Comparison of ENCODE assay signal across 26 cellular contexts in the genomic region with DNA sequence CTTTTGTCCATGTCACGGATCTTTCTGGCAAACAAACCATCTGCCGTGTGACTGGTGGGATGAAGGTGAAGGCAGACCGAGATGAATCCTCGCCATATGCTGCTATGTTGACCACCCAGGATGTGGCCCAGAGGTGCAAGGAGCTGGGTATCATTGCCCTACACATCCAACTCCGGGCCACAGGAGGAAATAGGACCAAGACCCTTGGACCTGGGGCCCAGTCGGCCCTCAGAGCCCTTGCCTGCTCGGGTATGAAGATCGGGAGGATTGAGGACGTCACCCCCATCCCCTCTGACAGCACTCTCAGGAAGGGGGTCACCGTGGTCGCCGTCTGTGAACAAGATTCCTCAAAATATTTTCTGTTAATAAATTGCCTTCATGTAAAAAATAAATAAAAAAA. TPM values are rescaled to one million over a fixed set of nuclear protein-coding genes. Genes with fewer than 3 reads are reported as not detected.
"Had no signal": no experiment of that assay in that cellular context is flagged by ENCODE, and none has a peak within 500 bp of the region (broad histone marks: within the 10 kb centered on the region; RNA-seq: fewer than 3 reads in every experiment).

No MANE protein-coding gene starts in this region.

- H3K9me3 ChIP-seq: gastrocnemius medialis, heart left ventricle, mucosa of descending colon, ovary, right lobe of liver, testis had no signal

- H3K9me3 Mint-ChIP-seq: activated T-cell treated with anti-CD3 and anti-CD28 coated beads, Interleukin-2, amount 50 U/mL, for 24 hours; activated T-helper 2 cell treated with anti-CD3 and anti-CD28 coated beads, Interferon-gamma antibody, Interleukin-2, Interleukin-4, amounts not matched to agents 10 μg/mL and 5 μg/mL and 100 μg/mL, durations not matched to agents 14 hours and 24 hours and 36 hours; immature natural killer cell; naive B cell; neural progenitor cell; T-cell had no signal

- H3K4me1 Mint-ChIP-seq: neural progenitor cell had no signal

- ATAC-seq: activated CD8-positive, alpha-beta T cell treated with anti-CD3 and anti-CD28 coated beads, Interleukin-2, amount 10 ng/mL, durations not matched to agents 7 days and 5 days; gastrocnemius medialis; heart left ventricle; left ventricle myocardium superior; mucosa of descending colon; right lobe of liver; SK-N-SH treated with all-trans-retinoic acid at 6 μM for 48 hours; T-cell had no signal

- H2AFZ ChIP-seq: neural progenitor cell had no signal

- H3K27ac ChIP-seq: neural progenitor cell, right lobe of liver had no signal

- H3K4me3 Mint-ChIP-seq: activated CD8-positive, alpha-beta T cell treated with anti-CD3 and anti-CD28 coated beads, Interleukin-2, amount 10 ng/mL, durations not matched to agents 7 days and 5 days; activated T-cell treated with anti-CD3 and anti-CD28 coated beads, Interleukin-2, amount 50 U/mL, for 24 hours; immature natural killer cell; naive B cell; neural progenitor cell; T-cell had no signal

- H3K27me3 ChIP-seq: gastrocnemius medialis, heart left ventricle, neural progenitor cell, ovary, right lobe of liver, testis had no signal

- H3K27ac Mint-ChIP-seq: activated CD8-positive, alpha-beta T cell treated with anti-CD3 and anti-CD28 coated beads, Interleukin-2, amount 10 ng/mL, durations not matched to agents 7 days and 5 days; activated T-cell treated with anti-CD3 and anti-CD28 coated beads, Interleukin-2, amount 50 U/mL, for 24 hours; activated T-helper 2 cell treated with anti-CD3 and anti-CD28 coated beads, Interferon-gamma antibody, Interleukin-2, Interleukin-4, amounts not matched to agents 10 μg/mL and 5 μg/mL and 100 μg/mL, durations not matched to agents 14 hours and 24 hours and 36 hours; neural progenitor cell had no signal

- H3K27me3 Mint-ChIP-seq: activated T-cell treated with anti-CD3 and anti-CD28 coated beads, Interleukin-2, amount 50 U/mL, for 24 hours; naive B cell; T-cell had no signal

- H3K4me1 ChIP-seq: neural progenitor cell had no signal

- H3K4me2 ChIP-seq: neural progenitor cell, smooth muscle cell had no signal

- H3K4me3 ChIP-seq: gastrocnemius medialis, heart left ventricle, mucosa of descending colon, neural progenitor cell, ovary, right lobe of liver, smooth muscle cell, testis had no signal

- DNase-seq: activated CD4-positive, alpha-beta T cell treated with anti-CD3 and anti-CD28 coated beads for 48 hours; activated CD4-positive, CD25-positive, alpha-beta regulatory T cell; activated CD8-positive, alpha-beta T cell treated with anti-CD3 and anti-CD28 coated beads, Interleukin-2, amount 10 ng/mL, durations not matched to agents 7 days and 5 days; activated naive CD4-positive, alpha-beta T cell treated with anti-CD3 and anti-CD28 coated beads, Interleukin-2, amount 50 U/mL, for 16 hours; activated T-cell treated with anti-CD3 and anti-CD28 coated beads, Interleukin-2, amount 50 U/mL, for 24 hours; amniotic stem cell; gastrocnemius medialis; heart left ventricle; immature natural killer cell; kidney glomerular epithelial cell; left ventricle myocardium superior; mesenchymal stem cell; mucosa of descending colon; naive B cell; ovary; right lobe of liver; stimulated activated CD4-positive, alpha-beta T cell treated with anti-CD3 and anti-CD28 coated beads, Interleukin-4, amount 100 ng/mL, for 1 hour; T-cell; T-helper 9 cell; testis had no signal

- H3K36me3 Mint-ChIP-seq: immature natural killer cell, naive B cell had no signal

- H3K36me3 ChIP-seq: gastrocnemius medialis, neural progenitor cell, ovary, right lobe of liver had no signal

RNA-seq across cellular contexts. Expression of a gene that starts 56.4 kb away (rescaled TPM):
- total RNA-seq: activated CD8-positive, alpha-beta T cell treated with anti-CD3 and anti-CD28 coated beads, Interleukin-2, amount 10 ng/mL, durations not matched to agents 7 days and 5 days; activated T-helper 2 cell treated with anti-CD3 and anti-CD28 coated beads, Interferon-gamma antibody, Interleukin-2, Interleukin-4, amounts not matched to agents 10 μg/mL and 5 μg/mL and 100 μg/mL, durations not matched to agents 14 hours and 24 hours and 36 hours; epithelial cell of proximal tubule; gastrocnemius medialis; heart left ventricle; left ventricle myocardium superior; mucosa of descending colon; ovary; right lobe of liver; smooth muscle cell; ureter had no signal
- polyA plus RNA-seq: heart left ventricle, immature natural killer cell, ovary, smooth muscle cell had no signal
